8 cellular contexts compared by ENCODE assay signal in genomic region chr1:24724345-24725208, GRCh38. TPM values are rescaled to one million over a fixed set of nuclear protein-coding genes. Genes with fewer than 3 reads are reported as not detected.
DNase-seq lines count a peak whose midpoint lies in the region; ATAC-seq, FAIRE-seq and TF ChIP-seq lines count a peak whose summit lies in the region.
"Had no signal": no experiment of that assay in that cellular context is flagged by ENCODE, and none has a peak within 500 bp of the region (broad histone marks: within the 10 kb centered on the region; RNA-seq: fewer than 3 reads in every experiment).

No MANE protein-coding gene starts in this region.

- H2AFZ ChIP-seq in astrocyte (ENCODE audit: low read depth, low read length): peak overlapping the region; percentile 53

- H3K79me2 ChIP-seq in astrocyte (ENCODE audit: insufficient read depth, low read length): no peaks in the 10 kb centered on the region

- H4K20me1 ChIP-seq in astrocyte (ENCODE audit: insufficient read depth, low read length): no peaks in the 10 kb centered on the region

- H3K27ac Mint-ChIP-seq in astrocyte (ENCODE audit: unreplicated experiment): peak overlapping the region; percentile 99

- H3K4me1 ChIP-seq in astrocyte (ENCODE audit: insufficient read depth, low read length): peaks cover 37% of the 10 kb centered on the region
- H3K4me1 ChIP-seq in thoracic aorta (ENCODE audit: control insufficient read depth in 1 of 2, low read depth in 2 of 2): peaks cover 17 to 26% of the 10 kb centered on the region in 2 donors

- H3K36me3 ChIP-seq in astrocyte (ENCODE audit: insufficient read depth, low read length) (no peaks in the 10 kb centered on the region), thoracic aorta (no peaks in the 10 kb centered on the region)

- H3K36me3 Mint-ChIP-seq in astrocyte (ENCODE audit: low read depth, unreplicated experiment): peaks cover 2% of the 10 kb centered on the region

- TF ChIP-seq CTCF in astrocyte (IDR thresholded peaks at IDR 0.05; ENCODE audit: insufficient read depth, low read depth, low read length) (no peak), thoracic aorta (IDR thresholded peaks at IDR 0.05) (no peak)

- H3K4me3 ChIP-seq in astrocyte (ENCODE audit: insufficient read depth, low read depth, low read length) (no peak overlapping the region), thoracic aorta (no peak overlapping the region)
- H3K4me3 ChIP-seq: SK-N-MC had no signal

- no peak for FAIRE-seq in astrocyte (lab: Jason Lieb, UNC)

- ATAC-seq in thoracic aorta (ENCODE audit: insufficient number of reproducible peaks, low FRiP score, low read depth) (no peak), GM19452 (IDR thresholded peaks at IDR 0.05; ENCODE audit: unreplicated experiment) (no peak)

- no peaks in the 10 kb centered on the region for H3K27me3 Mint-ChIP-seq in astrocyte (ENCODE audit: low read depth, unreplicated experiment)

- H3K27ac ChIP-seq in astrocyte (ENCODE audit: low read depth, low read length) (peak overlapping the region; percentile 64), thoracic aorta (peak overlapping the region; percentile 30 to 67)
- H3K27ac ChIP-seq: SK-N-MC had no signal

- H3K4me1 Mint-ChIP-seq in astrocyte (ENCODE audit: low read depth, unreplicated experiment): peaks cover 37% of the 10 kb centered on the region

- peaks cover 5% of the 10 kb centered on the region for H3K9me3 Mint-ChIP-seq in astrocyte (ENCODE audit: unreplicated experiment)

- peak overlapping the region; percentile 74 for H3K4me2 ChIP-seq in astrocyte (ENCODE audit: low read length)

- DNase-seq in HuH-7 (ENCODE audit: low spot score): peak; percentile 99
- peak; percentile 78 for DNase-seq in astrocyte (ENCODE audit: low read depth)
- DNase-seq in kidney glomerular epithelial cell (lab: John Stamatoyannopoulos, UW): peak; percentile 91
- DNase-seq in thoracic aorta (ENCODE audit: low spot score): no peak
- no peak for DNase-seq in activated effector memory CD4-positive, alpha-beta T cell treated with Interleukin-2 at 50 U/mL for 16 hours
- no peak for DNase-seq in activated CD8-positive, alpha-beta memory T cell treated with anti-CD3 and anti-CD28 coated beads for 24 hours

- peak overlapping the region; percentile 12 for H3K9ac ChIP-seq in astrocyte (ENCODE audit: low read length)

- H3K9me3 ChIP-seq in astrocyte (ENCODE audit: insufficient read depth, low read depth, low read length) (no peaks in the 10 kb centered on the region), thoracic aorta (no peaks in the 10 kb centered on the region)

- H3K27me3 ChIP-seq in astrocyte (ENCODE audit: insufficient read depth, low read length) (no peaks in the 10 kb centered on the region), thoracic aorta (replicated peaks; ENCODE audit: insufficient read depth) (no peaks in the 10 kb centered on the region)

- H3K4me3 Mint-ChIP-seq in astrocyte (ENCODE audit: unreplicated experiment): peak overlapping the region; percentile 52

RNA-seq across cellular contexts. Expression of gene CLIC4, which starts 20.7 kb away (rescaled TPM):
- total RNA-seq in astrocyte: 353 and 375 TPM in 2 replicates
- 100 to 1,000 TPM; 740 to 777 TPM for total RNA-seq in thoracic aorta

Comparison
In these comparisons a context has a peak if more than half of its experiments do, and no peak if none do; other contexts are left out.
1. DNase-seq: peak in HuH-7 (single experiment), astrocyte (single experiment) and kidney glomerular epithelial cell (single experiment); none in thoracic aorta (single experiment), activated effector memory CD4-positive, alpha-beta T cell treated with Interleukin-2 at 50 U/mL for 16 hours (single experiment) and activated CD8-positive, alpha-beta memory T cell treated with anti-CD3 and anti-CD28 coated beads for 24 hours (single experiment).